In the genomic region with DNA sequence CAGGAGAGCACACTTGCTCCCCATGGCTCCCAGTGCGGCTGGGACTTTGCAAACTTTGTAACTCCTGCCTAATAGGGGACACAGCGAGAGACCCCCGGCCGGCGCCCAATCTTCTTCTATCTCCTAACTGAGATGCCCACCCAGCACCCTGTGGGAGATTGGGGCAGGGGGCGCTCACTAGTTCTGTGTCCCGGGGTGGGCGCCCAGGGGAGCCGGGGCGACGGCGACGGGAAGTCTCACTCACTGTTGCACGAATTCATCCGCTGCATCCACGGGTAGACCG, we compare ENCODE assay signal across 8 cellular contexts. TPM values are rescaled to one million over a fixed set of nuclear protein-coding genes. Genes with fewer than 3 reads are reported as not detected.
DNase-seq lines count a peak whose midpoint lies in the region; TF ChIP-seq lines count a peak whose summit lies in the region.

No MANE protein-coding gene starts in this region.

- DNase-seq in activated effector memory CD4-positive, alpha-beta T cell treated with anti-CD3 and anti-CD28 coated beads, Interleukin-2, amount 50 U/mL, for 16 hours = peak; percentile 75
- no peak for DNase-seq in activated effector memory CD4-positive, alpha-beta T cell treated with Interleukin-2 at 50 U/mL for 16 hours
- DNase-seq in ascending aorta (ENCODE audit: low spot score in 2 of 2) (no peak), tibial artery (no peak), DMS 273 treated with DMSO at 0.1 percent for 48 hours (lab: John Stamatoyannopoulos, UW) (no peak), erythroblast (lab: John Stamatoyannopoulos, UW) (no peak), kidney glomerular epithelial cell (lab: John Stamatoyannopoulos, UW) (no peak)

- TF ChIP-seq POLR2A in erythroblast (IDR thresholded peaks at IDR 0.05; ENCODE audit: low read length) = no peak

- intact Hi-C loops in ascending aorta (cut with DNase I) = no loop called here
- intact Hi-C loops in tibial artery (cut with DNase I; ENCODE audit: low total_unique reads) = no loop called here

- H3K4me3 ChIP-seq in ascending aorta = peak overlapping the region; percentile 59 to 81
- peak overlapping the region; percentile 54 for H3K4me3 ChIP-seq in mesodermal cell (ENCODE audit: extremely low read depth, insufficient read depth, low read length, poor library complexity, severe bottlenecking)
- peak overlapping the region; percentile 39 to 50 for H3K4me3 ChIP-seq in tibial artery

- H3K9me3 ChIP-seq in ascending aorta = no peaks in the 10 kb centered on the region
- no peaks in the 10 kb centered on the region for H3K9me3 ChIP-seq in mesodermal cell (ENCODE audit: control insufficient read depth, low read length)
- H3K9me3 ChIP-seq in tibial artery = no peaks in the 10 kb centered on the region

- H3K27me3 ChIP-seq in ascending aorta = no peaks in the 10 kb centered on the region
- peaks cover 0 to 97% of the 10 kb centered on the region in 2 donors for H3K27me3 ChIP-seq in tibial artery

- TF ChIP-seq CTCF in ascending aorta (IDR thresholded peaks at IDR 0.05) = no peak
- no peak for TF ChIP-seq CTCF in tibial artery (IDR thresholded peaks at IDR 0.05)

- 3 to 5% methylated on average over 12 to 16 of the region's 17 CpGs for WGBS in mesodermal cell (ENCODE audit: insufficient coverage in 2 of 2), 2 experiments

- H3K36me3 ChIP-seq in ascending aorta (peaks cover 0 to 8% of the 10 kb centered on the region in 2 donors), mesodermal cell (ENCODE audit: control insufficient read depth, insufficient read depth, low read length) (no peaks in the 10 kb centered on the region), tibial artery (no peaks in the 10 kb centered on the region)

- H3K4me1 ChIP-seq in ascending aorta = peaks cover 9 to 21% of the 10 kb centered on the region in 2 donors
- H3K4me1 ChIP-seq in mesodermal cell (ENCODE audit: control insufficient read depth, insufficient read depth, low read length, poor library complexity, severe bottlenecking) = peaks cover 29% of the 10 kb centered on the region
- peaks cover 0 to 45% (median 27%) of the 10 kb centered on the region in 4 donors for H3K4me1 ChIP-seq in tibial artery

- H3K27ac ChIP-seq in ascending aorta (peak overlapping the region; percentile 45 to 72), mesodermal cell (ENCODE audit: low read depth, low read length, severe bottlenecking) (peak overlapping the region; percentile 91), tibial artery (no peak overlapping the region)

RNA-seq across cellular contexts. Expression of a gene that starts 3.9 kb away (rescaled TPM):
- total RNA-seq in ascending aorta = 0.53 TPM
- 13.7 TPM for polyA plus RNA-seq in mesodermal cell (2013, experiment 1 of 2)
- 15.0 TPM for polyA plus RNA-seq in mesodermal cell (2013, experiment 2 of 2)

RNA-seq across cellular contexts. Expression of a gene that starts 7.4 kb away (rescaled TPM):
- 5.1 TPM for total RNA-seq in ascending aorta
- 38.9 TPM for polyA plus RNA-seq in mesodermal cell (2013, experiment 1 of 2)
- 49.8 TPM for polyA plus RNA-seq in mesodermal cell (2013, experiment 2 of 2)

RNA-seq across cellular contexts. Expression of a gene that starts 7.4 kb away (rescaled TPM):
- 19.3 TPM for total RNA-seq in ascending aorta
- 28.7 TPM for polyA plus RNA-seq in mesodermal cell (2013, experiment 1 of 2)
- polyA plus RNA-seq in mesodermal cell (2013, experiment 2 of 2) = 27.8 TPM

RNA-seq across cellular contexts. Expression of a gene that starts 13.4 kb away (rescaled TPM):
- total RNA-seq in ascending aorta = 15.0 TPM
- polyA plus RNA-seq in mesodermal cell (2013, experiment 1 of 2) = 10.4 TPM
- 19.8 TPM for polyA plus RNA-seq in mesodermal cell (2013, experiment 2 of 2)

RNA-seq across cellular contexts. Expression of a gene that starts 17.7 kb away (rescaled TPM):
- total RNA-seq in ascending aorta = not detected
- polyA plus RNA-seq in mesodermal cell (2013, experiment 1 of 2) = 30.0 TPM
- polyA plus RNA-seq in mesodermal cell (2013, experiment 2 of 2) = 41.5 TPM

Comparison
In these comparisons a context has a peak if more than half of its experiments do, and no peak if none do; other contexts are left out.
1. H3K27ac ChIP-seq: peak in ascending aorta (2 of 2) and mesodermal cell (single experiment); none in tibial artery (0 of 2).
2. Peak in every context shown above with its lines, with median percentiles within 50 percentile points of each other: H3K4me3 ChIP-seq.